Comparison of ENCODE assay signal across 8 cellular contexts in genomic region chr17:21551081-21551881, GRCh38.
A peak's percentile ranks its signal among the peaks of the same experiment; 100 is the strongest.
DNase-seq lines count a peak whose midpoint lies in the region; ATAC-seq and TF ChIP-seq lines count a peak whose summit lies in the region.

No MANE protein-coding gene starts in this region.

- H3K4me3 ChIP-seq in lung: peak overlapping the region; percentile 66

- H3K9me3 ChIP-seq in lung (ENCODE audit: control insufficient read depth in 2 of 2, insufficient read depth in 1 of 2, low read length in 1 of 2): no peaks in the 10 kb centered on the region

- H3K4me1 ChIP-seq in lung (ENCODE audit: control insufficient read depth in 2 of 2, insufficient read depth in 2 of 2, low read length in 2 of 2): peaks cover 7 to 10% of the 10 kb centered on the region in 2 donors

- no peaks in the 10 kb centered on the region for H3K27me3 ChIP-seq in lung (ENCODE audit: control insufficient read depth, insufficient read depth)

- H3K36me3 ChIP-seq in lung (ENCODE audit: control insufficient read depth in 2 of 2, insufficient read depth in 2 of 2, low read length in 2 of 2): no peaks in the 10 kb centered on the region

- no peak overlapping the region for H3K27ac Mint-ChIP-seq in activated CD4-positive, alpha-beta memory T cell treated with anti-CD3 and anti-CD28 coated beads, Interleukin-2, amount 10 ng/mL, durations not matched to agents 7 days and 5 days

- WGBS in lung, 2 donors: 1 to 2% methylated on average over 59 to 75 of the region's 75 CpGs

- H3K36me3 Mint-ChIP-seq in activated CD4-positive, alpha-beta memory T cell treated with anti-CD3 and anti-CD28 coated beads, Interleukin-2, amount 10 ng/mL, durations not matched to agents 7 days and 5 days (ENCODE audit: low read depth): peaks cover 4% of the 10 kb centered on the region

- CTCF ChIA-PET in activated CD4-positive, alpha-beta memory T cell treated with anti-CD3 and anti-CD28 coated beads, Interleukin-2, amount 10 ng/mL, durations not matched to agents 7 days and 5 days (lab: Charles Lee): interaction anchor here (1.0 to 2.1 kb wide), 3 partner anchors 38 to 94 kb away, joined by 3 to 9 read pairs (median 5); no protein-coding TSS in a partner anchor

- H3K9me3 Mint-ChIP-seq in activated CD4-positive, alpha-beta memory T cell treated with anti-CD3 and anti-CD28 coated beads, Interleukin-2, amount 10 ng/mL, durations not matched to agents 7 days and 5 days: no peaks in the 10 kb centered on the region

- peak overlapping the region; percentile 79 to 85 for H3K27ac ChIP-seq in lung (ENCODE audit: low read depth in 1 of 2, low read length in 1 of 2)

- peaks cover 27% of the 10 kb centered on the region for H3K27me3 Mint-ChIP-seq in activated CD4-positive, alpha-beta memory T cell treated with anti-CD3 and anti-CD28 coated beads, Interleukin-2, amount 10 ng/mL, durations not matched to agents 7 days and 5 days

- ATAC-seq in HG02759 (IDR thresholded peaks at IDR 0.05; ENCODE audit: unreplicated experiment) (peak; percentile 87), lung (ENCODE audit: insufficient read depth, low FRiP score) (peak; percentile 98), GM21717 (IDR thresholded peaks at IDR 0.05; ENCODE audit: unreplicated experiment) (no peak)

- DNase-seq in DMS 273 treated with DMSO at 0.1 percent for 48 hours (lab: John Stamatoyannopoulos, UW) (peak; percentile 29), NCI-H524 treated with DMSO at 0.1 percent for 48 hours (lab: John Stamatoyannopoulos, UW) (peak; percentile 62), ecto neural progenitor cell (ENCODE audit: low spot score) (peak; percentile 59), lung (ENCODE audit: low spot score) (peak; percentile 75)
- DNase-seq in activated CD4-positive, alpha-beta memory T cell treated with anti-CD3 and anti-CD28 coated beads, Interleukin-2, amount 10 ng/mL, durations not matched to agents 7 days and 5 days: peak; percentile 80
- DNase-seq in stimulated activated CD4-positive, alpha-beta T cell treated with anti-CD3 and anti-CD28 coated beads, Interleukin-4, amount 100 ng/mL, for 48 hours (ENCODE audit: low read depth in 2 of 2): peak; percentile 63 to 80

- peak overlapping the region; percentile 72 for H3K4me3 Mint-ChIP-seq in activated CD4-positive, alpha-beta memory T cell treated with anti-CD3 and anti-CD28 coated beads, Interleukin-2, amount 10 ng/mL, durations not matched to agents 7 days and 5 days

- peaks cover 26% of the 10 kb centered on the region for H3K4me1 Mint-ChIP-seq in activated CD4-positive, alpha-beta memory T cell treated with anti-CD3 and anti-CD28 coated beads, Interleukin-2, amount 10 ng/mL, durations not matched to agents 7 days and 5 days

- no peak for TF ChIP-seq CTCF in lung (IDR thresholded peaks at IDR 0.05; ENCODE audit: control extremely low read depth, extremely low read depth)

- POLR2A ChIA-PET in activated CD4-positive, alpha-beta memory T cell treated with anti-CD3 and anti-CD28 coated beads, Interleukin-2, amount 10 ng/mL, durations not matched to agents 7 days and 5 days (lab: Charles Lee): interaction anchor here (1.0 to 1.8 kb wide), 4 partner anchors 9 to 263 kb away, joined by 3 to 8 read pairs (median 4); no protein-coding TSS in a partner anchor

Comparison
In these comparisons a context has a peak if more than half of its experiments do, and no peak if none do; other contexts are left out.
1. DNase-seq: peak in every context shown above with its lines; median percentile 80 in activated CD4-positive, alpha-beta memory T cell treated with anti-CD3 and anti-CD28 coated beads, Interleukin-2, amount 10 ng/mL, durations not matched to agents 7 days and 5 days; 75 in lung; 72 in stimulated activated CD4-positive, alpha-beta T cell treated with anti-CD3 and anti-CD28 coated beads, Interleukin-4, amount 100 ng/mL, for 48 hours; 62 in NCI-H524 treated with DMSO at 0.1 percent for 48 hours; 59 in ecto neural progenitor cell; 29 in DMS 273 treated with DMSO at 0.1 percent for 48 hours.